ENCODE assay signal across 8 cellular contexts in the genomic region with DNA sequence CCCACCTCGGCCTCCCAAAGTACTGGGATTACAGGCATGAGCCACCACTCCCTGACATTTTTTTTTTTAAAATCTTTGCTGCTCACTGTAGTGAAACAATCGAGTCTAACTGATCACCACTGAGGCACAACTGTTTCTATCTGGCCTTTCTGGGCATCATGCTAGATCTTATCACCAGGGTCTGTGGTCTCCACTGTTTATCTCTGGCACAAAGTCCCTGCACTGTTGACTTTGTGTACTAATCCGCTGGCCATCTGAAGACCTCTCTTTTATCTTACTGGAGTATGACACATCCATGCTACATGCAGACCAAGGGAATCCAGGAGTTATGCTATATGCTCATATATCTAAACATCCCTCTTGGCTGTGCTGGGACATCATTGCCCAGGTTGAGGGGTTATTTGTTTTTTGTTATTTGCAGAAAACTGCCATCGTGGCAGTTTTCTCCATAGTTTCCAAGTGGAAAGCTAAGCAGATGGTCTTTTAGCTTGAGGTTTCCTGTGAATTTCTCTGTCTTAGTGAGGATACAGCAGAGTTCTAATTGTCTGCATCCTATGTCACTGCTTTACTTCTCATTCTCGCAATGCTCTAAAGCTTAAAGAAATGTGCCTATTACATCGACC.
"Had no signal": no experiment of that assay in that cellular context is flagged by ENCODE, and none has a peak within 500 bp of the region (broad histone marks: within the 10 kb centered on the region; RNA-seq: fewer than 3 reads in every experiment).

No MANE protein-coding gene starts in this region.

- H3K4me2 ChIP-seq: GM23338 had no signal

- FAIRE-seq: H1, H54, HTR-8/SVneo had no signal

- H3K4me1 Mint-ChIP-seq: GM23338, H9, IgD-negative memory B cell had no signal

- DNase-seq: H9, HCEC 1CT, KBM-7 had no signal

- H3K27ac Mint-ChIP-seq: GM23338, IgD-negative memory B cell had no signal

- H2AFZ ChIP-seq: GM23338 had no signal

- H3K4me3 Mint-ChIP-seq: GM23338, H9, IgD-negative memory B cell had no signal

- H3K4me3 ChIP-seq: GM23338 had no signal

- ATAC-seq: GM23338 had no signal

- H3K9me3 Mint-ChIP-seq: GM23338, H9 had no signal
